ENCODE assay signal across 12 cellular contexts in genomic region chr3:170622369-170623159, GRCh38. TPM values are rescaled to one million over a fixed set of nuclear protein-coding genes. Genes with fewer than 3 reads are reported as not detected.
DNase-seq lines count a peak whose midpoint lies in the region; ATAC-seq, FAIRE-seq and TF ChIP-seq lines count a peak whose summit lies in the region.
"Had no signal": no experiment of that assay in that cellular context is flagged by ENCODE, and none has a peak within 500 bp of the region (broad histone marks: within the 10 kb centered on the region; RNA-seq: fewer than 3 reads in every experiment).

No MANE protein-coding gene starts in this region.

- TF ChIP-seq CTCF in A673 (conservative IDR thresholded peaks at IDR 0.05; ENCODE audit: low read depth, low read length), result 0 out of 2 replicates have a peak, but pooled peaks have one; percentile 9
- no peak for TF ChIP-seq CTCF in lung (IDR thresholded peaks at IDR 0.05; ENCODE audit: control extremely low read depth, extremely low read depth)

- CTCF ChIA-PET in A673 (lab: Charles Lee), result no interaction called here

- ATAC-seq in lung (ENCODE audit: insufficient read depth, low FRiP score), result peak; percentile 19
- no peak for ATAC-seq in HG02642 (IDR thresholded peaks at IDR 0.05; ENCODE audit: poor library complexity, unreplicated experiment)

- intact Hi-C loops in A673 (cut with micrococcal nuclease; ENCODE audit: unreplicated experiment), result no loop called here

- WGBS in lung, 2 donors, result 35 to 47% methylated on average over 5 of the region's 5 CpGs

- no TSS peak for BruUV-seq in A673 (replicated peaks; lab: Mats Ljungman, UMichigan)

- H3K9me3 ChIP-seq in A673 (ENCODE audit: low read depth, low read length, poor library complexity, severe bottlenecking) (no peaks in the 10 kb centered on the region), lung (ENCODE audit: control insufficient read depth in 2 of 2, insufficient read depth in 1 of 2, low read length in 1 of 2) (peaks cover 0 to 4% of the 10 kb centered on the region in 2 donors)

- peak; percentile 4 for FAIRE-seq in HTR-8/SVneo (lab: Jason Lieb, UNC)
- FAIRE-seq: small intestine had no signal

- H3K27me3 ChIP-seq in A673 (replicated peaks; ENCODE audit: insufficient read depth, low read depth, low read length, poor library complexity) (no peaks in the 10 kb centered on the region), lung (ENCODE audit: control insufficient read depth, insufficient read depth) (no peaks in the 10 kb centered on the region)
- H3K27me3 ChIP-seq: upper lobe of left lung had no signal

- DNase-seq in A673 (ENCODE audit: low spot score), result peak; percentile 91
- DNase-seq in HTR-8/SVneo (ENCODE audit: insufficient read length, low spot score), result peak; percentile 76
- peak; percentile 86 for DNase-seq in brain pericyte (ENCODE audit: low read depth, low spot score)
- no peak for DNase-seq in lung (ENCODE audit: low spot score)
- no peak for DNase-seq in activated effector memory CD4-positive, alpha-beta T cell treated with anti-CD3 and anti-CD28 coated beads, Interleukin-2, amount 50 U/mL, for 16 hours
- DNase-seq in germinal center (ENCODE audit: low spot score), result no peak
- no peak for DNase-seq in stimulated activated CD4-positive, alpha-beta T cell treated with anti-CD3 and anti-CD28 coated beads, Interleukin-12 subunit alpha, Interleukin-12 subunit beta, amount 100 ng/mL, for 4 hours
- DNase-seq: NCI-H1930, small intestine, upper lobe of left lung had no signal

- H3K4me3 ChIP-seq in A673 (ENCODE audit: low read depth, low read length, poor library complexity, severe bottlenecking) (no peak overlapping the region), lung (no peak overlapping the region)
- H3K4me3 ChIP-seq: BLaER1 treated with 17β-estradiol and CSF1 and Interleukin-3, amounts not matched to agents 10 nM and 100 nM; upper lobe of left lung had no signal

- peaks cover 9% of the 10 kb centered on the region for H3K4me1 ChIP-seq in A673 (ENCODE audit: insufficient read depth, low read length, poor library complexity, severe bottlenecking)
- no peaks in the 10 kb centered on the region for H3K4me1 ChIP-seq in lung (ENCODE audit: control insufficient read depth in 2 of 2, insufficient read depth in 2 of 2, low read length in 2 of 2)
- H3K4me1 ChIP-seq: upper lobe of left lung had no signal

- H3K27ac ChIP-seq in A673 (ENCODE audit: low read depth, low read length, poor library complexity, severe bottlenecking), result no peak overlapping the region
- H3K27ac ChIP-seq in lung (ENCODE audit: low read depth in 1 of 2, low read length in 1 of 2), result no peak overlapping the region
- H3K27ac ChIP-seq: BLaER1 treated with 17β-estradiol and CSF1 and Interleukin-3, amounts not matched to agents 10 nM and 100 nM; upper lobe of left lung had no signal

- POLR2A ChIA-PET in A673 (lab: Charles Lee; ENCODE audit: low non-redundant PET), result interaction anchor here (0.5 kb wide), 1 partner anchor 108 kb away, joined by 6 read pairs; no protein-coding TSS in a partner anchor

- no peaks in the 10 kb centered on the region for H3K36me3 ChIP-seq in A673 (ENCODE audit: insufficient read depth, low read length, poor library complexity, severe bottlenecking)
- H3K36me3 ChIP-seq in lung (ENCODE audit: control insufficient read depth in 2 of 2, insufficient read depth in 2 of 2, low read length in 2 of 2), result no peaks in the 10 kb centered on the region
- H3K36me3 ChIP-seq: BLaER1 treated with 17β-estradiol and CSF1 and Interleukin-3, amounts not matched to agents 10 nM and 100 nM; upper lobe of left lung had no signal

RNA-seq across cellular contexts. Expression of gene SLC7A14, which starts 36.7 kb away (rescaled TPM):
- total RNA-seq in A673 (2021), result not detected in 2 replicates
- under 1 TPM; 0.03 to 0.06 TPM for total RNA-seq in lung
- under 1 TPM in 1 of 2 donors, not detected in 1; 0.01 TPM for polyA plus RNA-seq in lung

Comparison
In these comparisons a context has a peak if more than half of its experiments do, and no peak if none do; other contexts are left out.
1. DNase-seq: peak in A673 (single experiment), HTR-8/SVneo (single experiment) and brain pericyte (single experiment); none in lung (single experiment), activated effector memory CD4-positive, alpha-beta T cell treated with anti-CD3 and anti-CD28 coated beads, Interleukin-2, amount 50 U/mL, for 16 hours (single experiment), germinal center (single experiment) and stimulated activated CD4-positive, alpha-beta T cell treated with anti-CD3 and anti-CD28 coated beads, Interleukin-12 subunit alpha, Interleukin-12 subunit beta, amount 100 ng/mL, for 4 hours (single experiment).